ENCODE assay signal across 8 cellular contexts in genomic region chr1:42681771-42682483, GRCh38. TPM values are rescaled to one million over a fixed set of nuclear protein-coding genes. Genes with fewer than 3 reads are reported as not detected.
DNase-seq lines count a peak whose midpoint lies in the region; ATAC-seq and TF ChIP-seq lines count a peak whose summit lies in the region.

Gene YBX1, plus strand, starts transcription at chr1:42682418. Its CDS starts 148 bp downstream, at chr1:42682566.

- peaks cover 50% of the 10 kb centered on the region for H3K36me3 Mint-ChIP-seq in activated T-helper 17 cell treated with anti-CD3 and anti-CD28 coated beads, Interleukin-2, amount 50 U/mL, for 72 hours (ENCODE audit: low read depth)
- H3K36me3 Mint-ChIP-seq in naive thymus-derived CD8-positive, alpha-beta T cell: peaks cover 0 to 22% (median 9%) of the 10 kb centered on the region in 3 donors

- peak within 1 kb of the TSS; percentile 93 for H3K4me3 Mint-ChIP-seq in activated T-helper 17 cell treated with anti-CD3 and anti-CD28 coated beads, Interleukin-2, amount 50 U/mL, for 72 hours
- peak within 1 kb of the TSS; percentile 94 to 99 (median 97) for H3K4me3 Mint-ChIP-seq in naive thymus-derived CD8-positive, alpha-beta T cell

- H3K9me3 Mint-ChIP-seq in activated T-helper 17 cell treated with anti-CD3 and anti-CD28 coated beads, Interleukin-2, amount 50 U/mL, for 72 hours: no peaks in the 10 kb centered on the region
- peaks cover 0 to 2% (median 0%) of the 10 kb centered on the region in 9 donors for H3K9me3 Mint-ChIP-seq in naive thymus-derived CD8-positive, alpha-beta T cell

- no peaks in the 10 kb centered on the region for H3K27me3 Mint-ChIP-seq in activated T-helper 17 cell treated with anti-CD3 and anti-CD28 coated beads, Interleukin-2, amount 50 U/mL, for 72 hours
- peaks cover 0 to 1% (median 0%) of the 10 kb centered on the region in 5 donors for H3K27me3 Mint-ChIP-seq in naive thymus-derived CD8-positive, alpha-beta T cell

- peak within 1 kb of the TSS; percentile 99 for H3K27ac Mint-ChIP-seq in activated T-helper 17 cell treated with anti-CD3 and anti-CD28 coated beads, Interleukin-2, amount 50 U/mL, for 72 hours
- peak within 1 kb of the TSS; percentile 98 to 99 (median 98) for H3K27ac Mint-ChIP-seq in naive thymus-derived CD8-positive, alpha-beta T cell

- DNase-seq in Daoy (ENCODE audit: low read depth) (peak; percentile 98), GOT3 (lab: John Stamatoyannopoulos, UW) (peak; percentile 95), LNCaP clone FGC (ENCODE audit: low read depth) (peak; percentile 97), RWPE1 (ENCODE audit: low spot score) (peak; percentile 100), fibroblast of mammary gland (ENCODE audit: low read depth) (peak; percentile 99)
- peak; percentile 85 to 98 (median 96) for DNase-seq in naive thymus-derived CD8-positive, alpha-beta T cell
- peak; percentile 91 to 97 (median 94) for DNase-seq in stimulated activated naive CD4-positive, alpha-beta T cell (lab: John Stamatoyannopoulos, UW)

- POLR2A ChIA-PET in RWPE1 (lab: Yijun Ruan, JAX; ENCODE audit: low non-redundant PET): interaction anchor here (0.6 kb wide), 2 partner anchors 13 to 44 kb away, joined by 3 read pairs; no protein-coding TSS in a partner anchor
- POLR2A ChIA-PET in naive thymus-derived CD8-positive, alpha-beta T cell (lab: Charles Lee): interaction anchor here (0.6 to 3.9 kb wide), 18 partner anchors 9 to 1702 kb away, joined by 3 to 88 read pairs (median 5); partner anchors contain the start of genes C1orf50, CCDC30, CTPS1 and P3H1

- ATAC-seq in activated T-helper 17 cell treated with anti-CD3 and anti-CD28 coated beads, Interleukin-2, amount 50 U/mL, for 72 hours (replicated peaks): peak; percentile 97
- ATAC-seq in naive thymus-derived CD8-positive, alpha-beta T cell: peak; percentile 89 to 92

- peak within 1 kb of the TSS; percentile 95 for H3K27ac ChIP-seq in RWPE1

- CTCF ChIA-PET in RWPE1 (lab: Yijun Ruan, JAX): no interaction called here

- TF ChIP-seq CTCF in LNCaP clone FGC (IDR thresholded peaks at IDR 0.05; ENCODE audit: control insufficient read depth, extremely low read depth, insufficient read depth): no peak
- no peak for TF ChIP-seq CTCF in RWPE1 (conservative IDR thresholded peaks at IDR 0.05; ENCODE audit: low read depth)
- TF ChIP-seq CTCF in fibroblast of mammary gland (conservative IDR thresholded peaks at IDR 0.05; ENCODE audit: control insufficient read depth, insufficient read depth, low read depth, low read length): no peak

- peaks cover 38% of the 10 kb centered on the region for H3K4me1 Mint-ChIP-seq in activated T-helper 17 cell treated with anti-CD3 and anti-CD28 coated beads, Interleukin-2, amount 50 U/mL, for 72 hours
- H3K4me1 Mint-ChIP-seq in naive thymus-derived CD8-positive, alpha-beta T cell: peaks cover 38 to 58% (median 56%) of the 10 kb centered on the region in 4 donors

- peak within 1 kb of the TSS; percentile 71 for H3K4me3 ChIP-seq in LNCaP clone FGC (ENCODE audit: low read depth, low read length)
- peak within 1 kb of the TSS; percentile 88 for H3K4me3 ChIP-seq in fibroblast of mammary gland (ENCODE audit: control insufficient read depth, low read depth, low read length)

RNA-seq across cellular contexts. Expression of gene YBX1, which starts in this region (rescaled TPM):
- 888 and 951 TPM in 2 replicates for total RNA-seq in Daoy (2014; rRNA removed; shearing (Covaris generic))
- total RNA-seq in activated T-helper 17 cell treated with anti-CD3 and anti-CD28 coated beads, Interleukin-2, amount 50 U/mL, for 72 hours: 100 to 1,000 TPM; 501 to 981 TPM
- 100 to 1,000 TPM; 308 to 319 TPM for total RNA-seq in naive thymus-derived CD8-positive, alpha-beta T cell
- 10 to 100 TPM; 80.5 to 89.2 (median 83.0) TPM for polyA plus RNA-seq in naive thymus-derived CD8-positive, alpha-beta T cell

Comparison
In these comparisons a context has a peak if more than half of its experiments do, and no peak if none do; other contexts are left out.
1. Peak in every context shown above with its lines: DNase-seq, ATAC-seq, H3K4me3 ChIP-seq and H3K27ac ChIP-seq.